ENCODE assay signal across 10 cellular contexts in genomic region chr4:8409271-8410065, GRCh38. TPM values are rescaled to one million over a fixed set of nuclear protein-coding genes. Genes with fewer than 3 reads are reported as not detected.
DNase-seq lines count a peak whose midpoint lies in the region; ATAC-seq and TF ChIP-seq lines count a peak whose summit lies in the region.
"Had no signal": no experiment of that assay in that cellular context is flagged by ENCODE, and none has a peak within 500 bp of the region (broad histone marks: within the 10 kb centered on the region; RNA-seq: fewer than 3 reads in every experiment).

No MANE protein-coding gene starts in this region.

- no peak overlapping the region for H3K4me3 ChIP-seq in GM23248
- no peak overlapping the region for H3K4me3 ChIP-seq in colonic mucosa
- H3K4me3 ChIP-seq: uterus had no signal

- H3K27me3 ChIP-seq in GM23248 (replicated peaks; ENCODE audit: insufficient read depth): no peaks in the 10 kb centered on the region
- no peaks in the 10 kb centered on the region for H3K27me3 ChIP-seq in colonic mucosa
- H3K27me3 ChIP-seq: uterus had no signal

- DNase-seq in GM23248 (peak; percentile 48), T-helper 22 cell (ENCODE audit: low read depth) (peak; percentile 28), colonic mucosa (peak; percentile 62), NCI-H128 (lab: John Stamatoyannopoulos, UW; ENCODE audit: unreplicated experiment) (no peak), AML-193 (lab: John Stamatoyannopoulos, UW) (no peak)
- peak in 2 of 3 experiments; percentile 9 to 40 for DNase-seq in stimulated activated CD4-positive, alpha-beta T cell treated with anti-CD3 and anti-CD28 coated beads, TNF-alpha, amount 100 ng/mL, for 4 hours (ENCODE audit: low read depth in 3 of 3)

- intact Hi-C loops in colonic mucosa (cut with DNase I): no loop called here

- H3K4me1 ChIP-seq in GM23248 (ENCODE audit: insufficient read depth): peaks cover 6% of the 10 kb centered on the region; the same call in 1 of the 2 replicates
- no peaks in the 10 kb centered on the region for H3K4me1 ChIP-seq in colonic mucosa
- H3K4me1 ChIP-seq: uterus had no signal

- H3K27ac ChIP-seq in GM23248: no peak overlapping the region
- no peak overlapping the region for H3K27ac ChIP-seq in colonic mucosa
- H3K27ac ChIP-seq: uterus, VCaP had no signal

- in situ Hi-C loops in GM23248 (cut with MboI): no loop called here

- ATAC-seq in GM21360 (IDR thresholded peaks at IDR 0.05; ENCODE audit: unreplicated experiment) (no peak), GM18505 (IDR thresholded peaks at IDR 0.05; ENCODE audit: unreplicated experiment) (no peak)

- WGBS in GM23248 (ENCODE audit: low coverage in 1 of 2, low lambda C conversion rate in 2 of 2, missing lambda C conversion rate in 2 of 2), 2 experiments: 36 to 51% methylated on average over 13 to 15 of the region's 17 CpGs

- H3K9me3 ChIP-seq in GM23248 (ENCODE audit: low read depth): no peaks in the 10 kb centered on the region
- H3K9me3 ChIP-seq in colonic mucosa: no peaks in the 10 kb centered on the region
- H3K9me3 ChIP-seq: uterus had no signal

- no peak overlapping the region for H2AFZ ChIP-seq in GM23248

- no peak for TF ChIP-seq CTCF in colonic mucosa (IDR thresholded peaks at IDR 0.05)

- no peak for TF ChIP-seq POLR2A in GM18505 (IDR thresholded peaks at IDR 0.05; ENCODE audit: borderline replicate concordance, extremely low read depth, insufficient read depth, insufficient read length)

- H3K9me2 ChIP-seq in GM23248 (ENCODE audit: insufficient read depth): no peaks in the 10 kb centered on the region

- H3K36me3 ChIP-seq in GM23248 (ENCODE audit: low read depth): 0 out of 2 replicates have a peak, but pooled peaks cover 7% of the 10 kb centered on the region
- no peaks in the 10 kb centered on the region for H3K36me3 ChIP-seq in colonic mucosa
- H3K36me3 ChIP-seq: uterus had no signal

- peaks cover 8% of the 10 kb centered on the region; the same call in 1 of the 2 replicates for H3F3A ChIP-seq in GM23248 (ENCODE audit: insufficient read depth)

- no peak overlapping the region for H3K9ac ChIP-seq in GM23248
- no peak overlapping the region for H3K9ac ChIP-seq in colonic mucosa (ENCODE audit: low read depth in 2 of 2, low read length in 2 of 2)

- H4K20me1 ChIP-seq in GM23248 (ENCODE audit: insufficient read depth): no peaks in the 10 kb centered on the region

- no peak overlapping the region for H3K4me2 ChIP-seq in GM23248 (ENCODE audit: unreplicated experiment)

- no peaks in the 10 kb centered on the region for H3K79me2 ChIP-seq in GM23248 (ENCODE audit: insufficient read depth)

RNA-seq across cellular contexts. Expression of gene ACOX3, which starts 31.1 kb away (rescaled TPM):
- total RNA-seq in GM23248 (2014; rRNA removed; shearing (Covaris generic)): 33.8 and 48.4 TPM in 2 replicates
- polyA plus RNA-seq in GM23248 (2016; fragmentation: Nextera tagmentation; extraction: Ambion mirVana): 24.7 and 25.1 TPM in 2 replicates
- total RNA-seq in colonic mucosa: 10 to 100 TPM; 19.9 to 26.1 TPM

RNA-seq across cellular contexts. Expression of gene TRMT44, which starts 31.1 kb away (rescaled TPM):
- total RNA-seq in GM23248 (2014; rRNA removed; shearing (Covaris generic)): 12.0 and 12.5 TPM in 2 replicates
- polyA plus RNA-seq in GM23248 (2016; fragmentation: Nextera tagmentation; extraction: Ambion mirVana): 4.1 and 4.4 TPM in 2 replicates
- total RNA-seq in colonic mucosa: 10 to 100 TPM; 10.3 to 15.6 TPM

Comparison
In these comparisons a context has a peak if more than half of its experiments do, and no peak if none do; other contexts are left out.
1. DNase-seq: peak in GM23248 (single experiment), T-helper 22 cell (single experiment), colonic mucosa (single experiment) and stimulated activated CD4-positive, alpha-beta T cell treated with anti-CD3 and anti-CD28 coated beads, TNF-alpha, amount 100 ng/mL, for 4 hours (2 of 3); none in NCI-H128 (single experiment) and AML-193 (0 of 2).